35 cellular contexts compared by ENCODE assay signal in the genomic region with DNA sequence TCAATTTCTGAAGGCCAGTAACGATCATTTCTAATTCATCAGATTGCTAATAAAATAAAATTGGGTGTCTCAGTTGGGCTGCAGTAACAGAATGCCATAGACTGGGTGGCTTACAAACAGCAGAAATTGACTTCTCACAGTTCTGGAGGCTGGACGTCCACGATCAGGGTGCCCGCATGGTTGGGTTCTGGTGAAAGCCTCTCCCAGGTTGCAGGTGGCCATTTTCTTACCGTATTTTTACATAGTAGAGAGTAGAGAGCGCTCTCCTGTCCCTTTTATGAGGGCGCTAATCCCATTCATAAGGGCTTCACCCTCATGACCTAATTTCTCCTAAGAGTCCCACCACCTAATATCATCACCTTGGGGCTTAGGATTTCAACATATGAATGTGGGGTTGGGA.
"Had no signal": no experiment of that assay in that cellular context is flagged by ENCODE, and none has a peak within 500 bp of the region (broad histone marks: within the 10 kb centered on the region; RNA-seq: fewer than 3 reads in every experiment).

No MANE protein-coding gene starts in this region.

- H3K9ac ChIP-seq: KMS-11 had no signal

- H3K36me3 ChIP-seq: MG63 had no signal

- H3K27ac ChIP-seq: KMS-11 had no signal

- DNase-seq: Karpas-422, Kasumi-1, KG1, MG63, MM.1S, MV-4-11, NCI-H1048, NCI-H1092, NCI-H1092 treated with DMSO at 0.1 percent for 48 hours, NCI-H1105, NCI-H1105 treated with DMSO at 0.1 percent for 48 hours, NCI-H1417, NCI-H1417 treated with DMSO at 0.1 percent for 48 hours, NCI-H1436, NCI-H1436 treated with DMSO at 0.1 percent for 48 hours, NCI-H146, NCI-H1694, NCI-H1694 treated with DMSO at 0.1 percent for 48 hours, NCI-H187, NCI-H187 treated with DMSO at 0.1 percent for 48 hours, NCI-H1930, NCI-H2029, NCI-H2029 treated with DMSO at 0.1 percent for 48 hours, NCI-H2081, NCI-H2081 treated with DMSO at 0.1 percent for 48 hours, NCI-H2107, NCI-H2171, NCI-H2171 treated with DMSO at 0.1 percent for 48 hours, NCI-H2227 treated with DMSO at 0.1 percent for 48 hours, NCI-H226, NCI-H345, NCI-H446, NCI-H446 treated with DMSO at 0.1 percent for 48 hours, NCI-H510A had no signal

- H3K27me3 ChIP-seq: MG63 had no signal

- H3K4me3 ChIP-seq: MG63 had no signal

- H3K9me3 ChIP-seq: MG63 had no signal

- H3K4me2 ChIP-seq: KMS-11 had no signal
